ENCODE assay signal across 14 cellular contexts in genomic region chr3:177498037-177498857, GRCh38.
DNase-seq lines count a peak whose midpoint lies in the region; ATAC-seq, FAIRE-seq and TF ChIP-seq lines count a peak whose summit lies in the region.
"Had no signal": no experiment of that assay in that cellular context is flagged by ENCODE, and none has a peak within 500 bp of the region (broad histone marks: within the 10 kb centered on the region; RNA-seq: fewer than 3 reads in every experiment).

No MANE protein-coding gene starts in this region.

- WGBS in K562 (ENCODE audit: insufficient coverage, low coverage, missing lambda C conversion rate): 46% methylated on average over 5 of the region's 5 CpGs
- 64 to 79% methylated on average over 5 of the region's 5 CpGs for WGBS in lung, 2 donors

- no peaks in the 10 kb centered on the region for H3K9me3 ChIP-seq in DND-41 (ENCODE audit: insufficient read depth, low read length, severe bottlenecking)
- no peaks in the 10 kb centered on the region for H3K9me3 ChIP-seq in K562 (replicated peaks; ENCODE audit: control insufficient read depth, insufficient read depth, low read depth, low read length)
- H3K9me3 ChIP-seq in lung (ENCODE audit: control insufficient read depth in 2 of 2, insufficient read depth in 1 of 2, low read length in 1 of 2): no peaks in the 10 kb centered on the region
- H3K9me3 ChIP-seq: thoracic aorta had no signal

- in situ Hi-C loops in K562 (cut with MboI): no loop called here

- no peaks in the 10 kb centered on the region for H3K9me1 ChIP-seq in K562 (ENCODE audit: control insufficient read depth, insufficient read depth, low read length)

- no peak overlapping the region for H3K4me2 ChIP-seq in DND-41 (ENCODE audit: insufficient read depth, low read length)
- no peak overlapping the region for H3K4me2 ChIP-seq in K562 (ENCODE audit: insufficient read depth, low read length)

- H3K36me3 ChIP-seq in DND-41 (ENCODE audit: insufficient read depth, low read length): no peaks in the 10 kb centered on the region
- no peaks in the 10 kb centered on the region for H3K36me3 ChIP-seq in K562 (ENCODE audit: control insufficient read depth, insufficient read depth, low read length)
- no peaks in the 10 kb centered on the region for H3K36me3 ChIP-seq in lung (ENCODE audit: control insufficient read depth in 2 of 2, insufficient read depth in 2 of 2, low read length in 2 of 2)
- H3K36me3 ChIP-seq: thoracic aorta had no signal

- TF ChIP-seq CTCF in DND-41 (IDR thresholded peaks at IDR 0.05; ENCODE audit: borderline replicate concordance, extremely low read depth, low read length, poor library complexity, severe bottlenecking) (no peak), K562 (IDR thresholded peaks at IDR 0.05 in 2 of 3, conservative IDR thresholded peaks at IDR 0.05 in 1 of 3; ENCODE audit: insufficient read depth in 2 of 3, low read depth in 1 of 3, low read length in 3 of 3) (no peak), lung (IDR thresholded peaks at IDR 0.05; ENCODE audit: control extremely low read depth, extremely low read depth) (no peak)

- H3K4me1 ChIP-seq in DND-41 (ENCODE audit: insufficient read depth, low read length) (no peaks in the 10 kb centered on the region), K562 (replicated peaks in 1 of 2; ENCODE audit: control insufficient read depth in 2 of 2, insufficient read depth in 2 of 2, low read length in 2 of 2) (no peaks in the 10 kb centered on the region), lung (ENCODE audit: control insufficient read depth in 2 of 2, insufficient read depth in 2 of 2, low read length in 2 of 2) (no peaks in the 10 kb centered on the region)

- no peak for TF ChIP-seq RAD21 in K562 (CRISPR knock-in tag; conservative IDR thresholded peaks at IDR 0.05 in 1 of 2, IDR thresholded peaks at IDR 0.05 in 1 of 2)

- H4K20me1 ChIP-seq in DND-41 (ENCODE audit: insufficient read depth, low read length): no peaks in the 10 kb centered on the region
- no peaks in the 10 kb centered on the region for H4K20me1 ChIP-seq in K562 (replicated peaks; ENCODE audit: control insufficient read depth, insufficient read depth, low read length)

- H3K27me3 ChIP-seq in DND-41 (ENCODE audit: insufficient read depth, low read length, poor library complexity) (no peaks in the 10 kb centered on the region), K562 (ENCODE audit: control insufficient read depth in 2 of 2, insufficient read depth in 2 of 2, low read length in 2 of 2) (peaks cover 0 to 6% of the 10 kb centered on the region in 2 experiments; a peak in 1 of 5 replicates), lung (ENCODE audit: control insufficient read depth, insufficient read depth) (no peaks in the 10 kb centered on the region)

- H3K9ac ChIP-seq in DND-41 (ENCODE audit: low read depth, low read length) (no peak overlapping the region), K562 (ENCODE audit: insufficient read depth in 1 of 2, low read depth in 2 of 2, low read length in 2 of 2) (no peak overlapping the region)

- no peak for TF ChIP-seq EP300 in K562 (IDR thresholded peaks at IDR 0.05; ENCODE audit: low read length)

- intact Hi-C loops in K562 (cut with micrococcal nuclease): no loop called here

- no peak for FAIRE-seq in K562 (lab: Jason Lieb, UNC)

- no peak overlapping the region for H3K27ac ChIP-seq in DND-41 (ENCODE audit: low read length)
- H3K27ac ChIP-seq in K562 (ENCODE audit: extremely low read depth, low read depth, low read length): no peak overlapping the region
- H3K27ac ChIP-seq in lung (ENCODE audit: low read depth in 1 of 2, low read length in 1 of 2): peak overlapping the region in 1 of 2 donors; percentile 58
- H3K27ac ChIP-seq: thoracic aorta had no signal

- CTCF ChIA-PET in K562 (lab: Yijun Ruan, JAX; ENCODE audit: low intra/inter-chr PET ratio): no interaction called here

- POLR2A ChIA-PET in K562 (lab: Yijun Ruan, JAX): no interaction called here

- no TSS peak for BruUV-seq in K562 (replicated peaks; lab: Mats Ljungman, UMichigan)

- TF ChIP-seq POLR2A in K562 (conservative IDR thresholded peaks at IDR 0.05): no peak

- H3K79me2 ChIP-seq in DND-41 (ENCODE audit: insufficient read depth, low read length) (no peaks in the 10 kb centered on the region), K562 (ENCODE audit: control insufficient read depth, insufficient read depth, low read length) (no peaks in the 10 kb centered on the region)

- ATAC-seq in DND-41 (ENCODE audit: insufficient read depth, low read depth): peak; percentile 24; the same call in 1 of the 3 replicates
- ATAC-seq in K562: no peak
- ATAC-seq in lung (ENCODE audit: insufficient read depth, low FRiP score): peak; percentile 41
- ATAC-seq: natural killer cell treated with Interleukin-12 subunit alpha and Interleukin-12 subunit beta and Interleukin-15 and Interleukin-18, amount 100 ng/mL, for 72 hours had no signal

- DNase-seq in DND-41 (no peak), NCI-H2196 treated with DMSO at 0.1 percent for 48 hours (lab: John Stamatoyannopoulos, UW; ENCODE audit: unreplicated experiment) (peak; percentile 55), K562 (ENCODE audit: extremely low read depth in 1 of 4, low spot score in 3 of 4) (no peak), lung (ENCODE audit: low spot score) (peak; percentile 60), NCI-H524 (lab: John Stamatoyannopoulos, UW) (no peak), NCI-H187 (lab: John Stamatoyannopoulos, UW) (no peak)
- DNase-seq in stimulated activated CD4-positive, alpha-beta T cell treated with anti-CD3 and anti-CD28 coated beads, Interleukin-15, amount 100 ng/mL, for 24 hours: no peak
- DNase-seq in activated CD8-positive, alpha-beta memory T cell treated with anti-CD3 and anti-CD28 coated beads for 24 hours: no peak
- DNase-seq: activated gamma-delta T cell treated with Interleukin-2 at 50 U/mL for 16 hours; CD4-positive, alpha-beta memory T cell; KBM-7; stimulated activated CD4-positive, alpha-beta T cell treated with anti-CD3 and anti-CD28 coated beads, Interleukin-2, amount 100 ng/mL, for 48 hours had no signal

- H3K4me3 ChIP-seq in DND-41 (ENCODE audit: low read depth in 1 of 2, low read length in 2 of 2): no peak overlapping the region
- no peak overlapping the region for H3K4me3 ChIP-seq in K562
- H3K4me3 ChIP-seq in lung: no peak overlapping the region
- H3K4me3 ChIP-seq: thoracic aorta had no signal

- H2AFZ ChIP-seq in DND-41 (ENCODE audit: low read depth, low read length) (no peak overlapping the region), K562 (ENCODE audit: low read depth, low read length) (no peak overlapping the region)

TF ChIP-seq in K562, 482 proteins besides CTCF, POLR2A, EP300 and RAD21 (continues in another document):
- TF ChIP-seq TGIF2 (CRISPR knock-in tag; IDR thresholded peaks at IDR 0.05) (no peak), KLF13 (tag; IDR thresholded peaks at IDR 0.05; ENCODE audit: borderline replicate concordance, low read depth) (no peak), ZBTB9 (CRISPR knock-in tag; IDR thresholded peaks at IDR 0.05) (no peak), NFIC (IDR thresholded peaks at IDR 0.05) (no peak), NR4A1 (CRISPR knock-in tag; IDR thresholded peaks at IDR 0.05) (no peak), NR4A1 (tag; IDR thresholded peaks at IDR 0.05) (no peak), ID3 (CRISPR knock-in tag; IDR thresholded peaks at IDR 0.05) (no peak), ID3 (tag; IDR thresholded peaks at IDR 0.05) (no peak), CEBPG (CRISPR knock-in tag; IDR thresholded peaks at IDR 0.05) (no peak), CEBPG (tag; conservative IDR thresholded peaks at IDR 0.05 in 1 of 2, IDR thresholded peaks at IDR 0.05 in 1 of 2) (peak in 1 of 2 experiments; percentile 31; a peak in 1 of 4 replicates), NELFE (IDR thresholded peaks at IDR 0.05; ENCODE audit: insufficient read depth, insufficient read length) (no peak), FOXM1 (IDR thresholded peaks at IDR 0.05; ENCODE audit: low read depth) (no peak), FOXM1 (CRISPR knock-in tag; IDR thresholded peaks at IDR 0.05; ENCODE audit: low read depth) (no peak), STAT5A (IDR thresholded peaks at IDR 0.05; ENCODE audit: borderline replicate concordance, low read length) (no peak), ZNF3 (CRISPR knock-in tag; IDR thresholded peaks at IDR 0.05) (no peak), CEBPB (tag; IDR thresholded peaks at IDR 0.05) (peak; percentile 44; the same call in 1 of the 2 replicates), HMG20B (CRISPR knock-in tag; IDR thresholded peaks at IDR 0.05) (no peak), HCFC1 (IDR thresholded peaks at IDR 0.05; ENCODE audit: low read depth, low read length) (no peak), CC2D1A (IDR thresholded peaks at IDR 0.05) (no peak), NRF1 (conservative IDR thresholded peaks at IDR 0.05 in 1 of 2, IDR thresholded peaks at IDR 0.05 in 1 of 2) (no peak), ZNF12 (CRISPR knock-in tag; IDR thresholded peaks at IDR 0.05) (no peak), TAF7 (tag; IDR thresholded peaks at IDR 0.05) (no peak), RFX1 (IDR thresholded peaks at IDR 0.05) (0 out of 2 replicates have a peak, but pooled peaks have one; percentile 26), SIN3B (IDR thresholded peaks at IDR 0.05; ENCODE audit: low read depth) (no peak)

Comparison
In these comparisons a context has a peak if more than half of its experiments do, and no peak if none do; other contexts are left out.
1. DNase-seq: peak in NCI-H2196 treated with DMSO at 0.1 percent for 48 hours (single experiment) and lung (single experiment); none in DND-41 (single experiment), K562 (0 of 4), stimulated activated CD4-positive, alpha-beta T cell treated with anti-CD3 and anti-CD28 coated beads, Interleukin-15, amount 100 ng/mL, for 24 hours (single experiment), activated CD8-positive, alpha-beta memory T cell treated with anti-CD3 and anti-CD28 coated beads for 24 hours (single experiment), NCI-H524 (0 of 2) and NCI-H187 (0 of 2).